Comparison of ENCODE assay signal across 2 cellular contexts in genomic region chr18:25672490-25672889, GRCh38.
TF ChIP-seq lines count a peak whose summit lies in the region.

No MANE protein-coding gene starts in this region.

TF ChIP-seq in SK-N-SH, 30 proteins besides CTCF, POLR2A, EP300 and RAD21 (continued from another document):
- no peak for TF ChIP-seq PBX3 (IDR thresholded peaks at IDR 0.05)
- no peak for TF ChIP-seq TEAD4 (IDR thresholded peaks at IDR 0.05; ENCODE audit: borderline replicate concordance, insufficient read depth)
- TF ChIP-seq CHD2 (IDR thresholded peaks at IDR 0.05; ENCODE audit: low read length, partially characterized antibody), result no peak
- TF ChIP-seq, protein P1, sequence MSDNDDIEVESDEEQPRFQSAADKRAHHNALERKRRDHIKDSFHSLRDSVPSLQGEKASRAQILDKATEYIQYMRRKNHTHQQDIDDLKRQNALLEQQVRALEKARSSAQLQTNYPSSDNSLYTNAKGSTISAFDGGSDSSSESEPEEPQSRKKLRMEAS (IDR thresholded peaks at IDR 0.05; ENCODE audit: low read depth), result no peak
- no peak for TF ChIP-seq GATA2 (CRISPR knock-in tag; IDR thresholded peaks at IDR 0.05)
- TF ChIP-seq MEF2A (IDR thresholded peaks at IDR 0.05; ENCODE audit: borderline replicate concordance, low read depth), result no peak
- TF ChIP-seq RCOR1 (IDR thresholded peaks at IDR 0.05; ENCODE audit: low read length), result no peak
- TF ChIP-seq SIN3A (IDR thresholded peaks at IDR 0.05; ENCODE audit: borderline replicate concordance, low read depth, low read length), result no peak
- no peak for TF ChIP-seq NFIC (IDR thresholded peaks at IDR 0.05; ENCODE audit: borderline replicate concordance)
- no peak for TF ChIP-seq NRF1 (IDR thresholded peaks at IDR 0.05; ENCODE audit: low read depth, low read length)
- TF ChIP-seq RFX5 (IDR thresholded peaks at IDR 0.05; ENCODE audit: low read length), result no peak
- TF ChIP-seq TAF1 (IDR thresholded peaks at IDR 0.05; ENCODE audit: borderline replicate concordance, low read depth, low read length), result no peak
- TF ChIP-seq ELF1 (IDR thresholded peaks at IDR 0.05), result no peak
- TF ChIP-seq MXI1 (IDR thresholded peaks at IDR 0.05; ENCODE audit: low read depth, low read length), result no peak
- no peak for TF ChIP-seq EZH2phosphoT487 (IDR thresholded peaks at IDR 0.05; ENCODE audit: borderline replicate concordance, low read depth)

TF ChIP-seq in SK-N-SH treated with all-trans-retinoic acid at 6 μM for 48 hours, 23 proteins besides CTCF, POLR2A, EP300 and RAD21 (continued from another document):
- TF ChIP-seq CREB5 (CRISPR knock-in tag; IDR thresholded peaks at IDR 0.05; ENCODE audit: low read depth), result no peak
- no peak for TF ChIP-seq BACH2 (CRISPR knock-in tag; IDR thresholded peaks at IDR 0.05; ENCODE audit: borderline replicate concordance)
- TF ChIP-seq PATZ1 (CRISPR knock-in tag; IDR thresholded peaks at IDR 0.05; ENCODE audit: borderline replicate concordance), result no peak
- no peak for TF ChIP-seq PPARA (CRISPR knock-in tag; IDR thresholded peaks at IDR 0.05; ENCODE audit: borderline replicate concordance)
- TF ChIP-seq, protein P2, sequence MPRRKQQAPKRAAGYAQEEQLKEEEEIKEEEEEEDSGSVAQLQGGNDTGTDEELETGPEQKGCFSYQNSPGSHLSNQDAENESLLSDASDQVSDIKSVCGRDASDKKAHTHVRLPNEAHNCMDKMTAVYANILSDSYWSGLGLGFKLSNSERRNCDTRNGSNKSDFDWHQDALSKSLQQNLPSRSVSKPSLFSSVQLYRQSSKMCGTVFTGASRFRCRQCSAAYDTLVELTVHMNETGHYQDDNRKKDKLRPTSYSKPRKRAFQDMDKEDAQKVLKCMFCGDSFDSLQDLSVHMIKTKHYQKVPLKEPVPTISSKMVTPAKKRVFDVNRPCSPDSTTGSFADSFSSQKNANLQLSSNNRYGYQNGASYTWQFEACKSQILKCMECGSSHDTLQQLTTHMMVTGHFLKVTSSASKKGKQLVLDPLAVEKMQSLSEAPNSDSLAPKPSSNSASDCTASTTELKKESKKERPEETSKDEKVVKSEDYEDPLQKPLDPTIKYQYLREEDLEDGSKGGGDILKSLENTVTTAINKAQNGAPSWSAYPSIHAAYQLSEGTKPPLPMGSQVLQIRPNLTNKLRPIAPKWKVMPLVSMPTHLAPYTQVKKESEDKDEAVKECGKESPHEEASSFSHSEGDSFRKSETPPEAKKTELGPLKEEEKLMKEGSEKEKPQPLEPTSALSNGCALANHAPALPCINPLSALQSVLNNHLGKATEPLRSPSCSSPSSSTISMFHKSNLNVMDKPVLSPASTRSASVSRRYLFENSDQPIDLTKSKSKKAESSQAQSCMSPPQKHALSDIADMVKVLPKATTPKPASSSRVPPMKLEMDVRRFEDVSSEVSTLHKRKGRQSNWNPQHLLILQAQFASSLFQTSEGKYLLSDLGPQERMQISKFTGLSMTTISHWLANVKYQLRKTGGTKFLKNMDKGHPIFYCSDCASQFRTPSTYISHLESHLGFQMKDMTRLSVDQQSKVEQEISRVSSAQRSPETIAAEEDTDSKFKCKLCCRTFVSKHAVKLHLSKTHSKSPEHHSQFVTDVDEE (CRISPR knock-in tag; IDR thresholded peaks at IDR 0.05), result no peak
- TF ChIP-seq ZNF70 (CRISPR knock-in tag; IDR thresholded peaks at IDR 0.05), result no peak
- TF ChIP-seq ZNF565 (CRISPR knock-in tag; conservative IDR thresholded peaks at IDR 0.05; ENCODE audit: low read depth), result no peak
- TF ChIP-seq RARB (CRISPR knock-in tag; IDR thresholded peaks at IDR 0.05), result no peak
